In the genomic region with DNA sequence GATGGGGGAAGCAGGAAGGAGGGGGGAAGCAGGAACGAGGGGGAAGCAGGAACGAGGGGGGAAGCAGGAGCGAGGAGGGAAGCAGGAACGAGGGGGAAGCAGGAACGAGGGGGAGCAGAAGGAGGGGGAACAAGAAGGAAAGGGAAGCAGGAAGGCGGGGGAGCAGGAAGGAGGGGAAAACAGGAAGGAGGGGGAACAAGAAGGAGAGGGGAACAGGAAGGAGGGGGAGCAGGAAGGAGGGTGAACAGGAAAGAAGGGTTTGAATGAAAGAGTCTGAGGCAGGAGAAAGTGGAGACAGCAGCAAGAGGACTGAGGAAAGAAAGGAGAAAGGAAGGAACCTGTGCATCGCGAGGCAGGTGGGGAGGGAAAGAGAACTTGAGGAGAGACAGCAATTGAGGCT, we compare ENCODE assay signal across 29 cellular contexts.
DNase-seq lines count a peak whose midpoint lies in the region; ATAC-seq and TF ChIP-seq lines count a peak whose summit lies in the region.
"Had no signal": no experiment of that assay in that cellular context is flagged by ENCODE, and none has a peak within 500 bp of the region (broad histone marks: within the 10 kb centered on the region; RNA-seq: fewer than 3 reads in every experiment).

No MANE protein-coding gene starts in this region.

- no peak for TF ChIP-seq CTCF in HL-60 (IDR thresholded peaks at IDR 0.05; ENCODE audit: insufficient read depth, low read length)
- TF ChIP-seq CTCF in neutrophil (IDR thresholded peaks at IDR 0.05) = no peak
- no peak for TF ChIP-seq CTCF in hepatocyte (IDR thresholded peaks at IDR 0.05; ENCODE audit: poor library complexity)

- H3K9me3 ChIP-seq in T-helper 17 cell (ENCODE audit: control insufficient read depth, low read length, poor library complexity, severe bottlenecking) (no peaks in the 10 kb centered on the region), neutrophil (no peaks in the 10 kb centered on the region), hepatocyte (ENCODE audit: low read depth) (no peaks in the 10 kb centered on the region)
- H3K9me3 ChIP-seq: A549, BE2C, heart left ventricle, Peyer's patch, right atrium auricular region had no signal

- no peak overlapping the region for H2AFZ ChIP-seq in hepatocyte
- H2AFZ ChIP-seq: parathyroid adenoma had no signal

- H3K36me3 ChIP-seq in neutrophil (no peaks in the 10 kb centered on the region), hepatocyte (replicated peaks; ENCODE audit: insufficient read depth, low read depth) (no peaks in the 10 kb centered on the region)
- H3K36me3 ChIP-seq: BE2C, heart left ventricle, Peyer's patch, right atrium auricular region had no signal

- 100% methylated on average over 2 of the region's 8 CpGs for WGBS in hepatocyte (ENCODE audit: low lambda C conversion rate, missing lambda C conversion rate)

- H3K9me2 ChIP-seq in hepatocyte (replicated peaks; ENCODE audit: insufficient read depth) = no peaks in the 10 kb centered on the region

- H3K27ac Mint-ChIP-seq in T-helper 17 cell = peak overlapping the region; percentile 39
- H3K27ac Mint-ChIP-seq: activated CD4-positive, alpha-beta memory T cell treated with anti-CD3 and anti-CD28 coated beads for 36 hours; activated naive CD4-positive, alpha-beta T cell treated with anti-CD3 and anti-CD28 coated beads, Interleukin-2, amount 50 U/mL, for 24 hours; activated T-helper 2 cell treated with anti-CD3 and anti-CD28 coated beads, Interferon-gamma antibody, Interleukin-2, Interleukin-4, amounts not matched to agents 10 μg/mL and 5 μg/mL and 100 μg/mL, durations not matched to agents 14 hours and 24 hours and 36 hours; type B pancreatic cell had no signal

- peak overlapping the region; percentile 70 for H3K27ac ChIP-seq in HL-60 (replicated peaks)
- H3K27ac ChIP-seq in neutrophil = peak overlapping the region; percentile 90
- H3K27ac ChIP-seq in hepatocyte = no peak overlapping the region
- H3K27ac ChIP-seq: A549, coronary artery, heart left ventricle, parathyroid adenoma, Peyer's patch, right atrium auricular region had no signal

- H3K4me3 ChIP-seq in HL-60 (replicated peaks; ENCODE audit: insufficient read depth, low read length) (peak overlapping the region; percentile 0; the same call in 1 of the 2 replicates), neutrophil (ENCODE audit: low read depth in 1 of 2, low read length in 1 of 2) (peak overlapping the region; percentile 12 to 26), hepatocyte (no peak overlapping the region)
- H3K4me3 ChIP-seq: A549, coronary artery, heart left ventricle, lung, Peyer's patch, right atrium auricular region had no signal

- no peaks in the 10 kb centered on the region for H3K27me3 Mint-ChIP-seq in T-helper 17 cell
- H3K27me3 Mint-ChIP-seq: activated naive CD4-positive, alpha-beta T cell treated with anti-CD3 and anti-CD28 coated beads, Interleukin-2, amount 50 U/mL, for 24 hours had no signal

- no peaks in the 10 kb centered on the region for H4K20me1 ChIP-seq in hepatocyte (ENCODE audit: insufficient read depth, poor library complexity, severe bottlenecking)

- peak overlapping the region; percentile 66 for H3K4me3 Mint-ChIP-seq in T-helper 17 cell
- H3K4me3 Mint-ChIP-seq: activated CD4-positive, alpha-beta memory T cell treated with anti-CD3 and anti-CD28 coated beads for 36 hours; type B pancreatic cell had no signal

- peaks cover 11% of the 10 kb centered on the region for H3K4me1 Mint-ChIP-seq in T-helper 17 cell

- H3K79me2 ChIP-seq in hepatocyte = no peaks in the 10 kb centered on the region
- H3K79me2 ChIP-seq: parathyroid adenoma had no signal

- peaks cover 65 to 68% of the 10 kb centered on the region in 2 experiments for H3K4me1 ChIP-seq in neutrophil (ENCODE audit: control insufficient read depth in 1 of 2, insufficient read depth in 1 of 2, low read depth in 1 of 2, low read length in 1 of 2)
- H3K4me1 ChIP-seq in hepatocyte (ENCODE audit: insufficient read depth) = no peaks in the 10 kb centered on the region
- H3K4me1 ChIP-seq: parathyroid adenoma had no signal

- DNase-seq in SKM-1 (lab: John Stamatoyannopoulos, UW; ENCODE audit: unreplicated experiment) (peak; percentile 27), SKM-1 treated with dmso at 0.1 percent for 144 hours (lab: John Stamatoyannopoulos, UW; ENCODE audit: unreplicated experiment) (no peak), HL-60 (ENCODE audit: low read depth in 1 of 2, low spot score in 1 of 2) (peak; percentile 26 to 85), T-helper 17 cell (no peak), LoVo (ENCODE audit: low spot score) (no peak), hepatocyte (ENCODE audit: low spot score) (no peak), NCI-H526 (lab: John Stamatoyannopoulos, UW) (no peak)
- DNase-seq: activated CD4-positive, alpha-beta memory T cell treated with anti-CD3 and anti-CD28 coated beads for 36 hours; activated CD4-positive, CD25-positive, alpha-beta regulatory T cell treated with anti-CD3 and anti-CD28 coated beads, Interleukin-2, amount 50 U/mL, for 72 hours; activated CD8-positive, alpha-beta memory T cell treated with anti-CD3 and anti-CD28 coated beads, Interleukin-2, amount 50 U/mL, for 4 hours; anterior cingulate cortex; BE2C; foreskin fibroblast; heart left ventricle; kidney glomerular epithelial cell; NCI-H2029 treated with DMSO at 0.1 percent for 48 hours; NCI-H510A; Peyer's patch; stimulated activated CD4-positive, alpha-beta T cell treated with anti-CD3 and anti-CD28 coated beads, Interleukin-4, amount 100 ng/mL, for 1 hour; T-helper 1 cell had no signal

- ATAC-seq in T-helper 17 cell = no peak
- ATAC-seq: A549 had no signal

- H3K4me2 ChIP-seq in hepatocyte = no peak overlapping the region
- H3K4me2 ChIP-seq: A549 had no signal

- no peaks in the 10 kb centered on the region for H3K36me3 Mint-ChIP-seq in T-helper 17 cell (ENCODE audit: low read depth)
- H3K36me3 Mint-ChIP-seq: activated CD4-positive, alpha-beta memory T cell treated with anti-CD3 and anti-CD28 coated beads for 36 hours; activated naive CD4-positive, alpha-beta T cell treated with anti-CD3 and anti-CD28 coated beads, Interleukin-2, amount 50 U/mL, for 24 hours; type B pancreatic cell had no signal

- H3K27me3 ChIP-seq in HL-60 (ENCODE audit: insufficient read depth, poor library complexity, severe bottlenecking) (no peaks in the 10 kb centered on the region), neutrophil (no peaks in the 10 kb centered on the region), hepatocyte (no peaks in the 10 kb centered on the region)
- H3K27me3 ChIP-seq: BE2C, heart left ventricle, Peyer's patch, right atrium auricular region had no signal

Comparison
In these comparisons a context has a peak if more than half of its experiments do, and no peak if none do; other contexts are left out.
1. DNase-seq: peak in SKM-1 (single experiment) and HL-60 (2 of 2); none in SKM-1 treated with dmso at 0.1 percent for 144 hours (single experiment), T-helper 17 cell (0 of 3), LoVo (single experiment), hepatocyte (single experiment) and NCI-H526 (0 of 2).